24 cellular contexts compared by ENCODE assay signal in genomic region chr3:77699292-77699691, GRCh38.
"Had no signal": no experiment of that assay in that cellular context is flagged by ENCODE, and none has a peak within 500 bp of the region (broad histone marks: within the 10 kb centered on the region; RNA-seq: fewer than 3 reads in every experiment).

No MANE protein-coding gene starts in this region.

- ATAC-seq: activated CD4-positive, CD25-positive, alpha-beta regulatory T cell treated with anti-CD3 and anti-CD28 coated beads, Interleukin-2, amount 50 U/mL, for 24 hours; esophagus mucosa; left colon; naive thymus-derived CD8-positive, alpha-beta T cell; right cardiac atrium; stimulated activated naive B cell treated with anti-CD40 and anti-IgM and Interleukin-4, amounts not matched to agents 10 μg/mL and 1 μg/mL and 100 μg/mL, for 72 hours had no signal

- DNase-seq: activated CD4-positive, alpha-beta memory T cell treated with anti-CD3 and anti-CD28 coated beads for 36 hours; activated CD4-positive, alpha-beta T cell treated with anti-CD3 and anti-CD28 coated beads, Interleukin-2, amount 10 ng/mL, durations not matched to agents 24 days and 14 days; activated CD8-positive, alpha-beta memory T cell treated with anti-CD3 and anti-CD28 coated beads, Interleukin-2, amount 50 U/mL, for 4 hours; activated gamma-delta T cell; activated naive CD4-positive, alpha-beta T cell treated with anti-CD3 and anti-CD28 coated beads, Interleukin-2, amount 10 ng/mL, durations not matched to agents 7 days and 5 days; activated naive CD8-positive, alpha-beta T cell treated with anti-CD3 and anti-CD28 coated beads, Interleukin-2, amount 10 ng/mL, durations not matched to agents 7 days and 5 days; activated T-cell treated with anti-CD3 and anti-CD28 coated beads, Interleukin-2, amount 50 U/mL, for 24 hours; central memory CD4-positive, alpha-beta T cell; endodermal cell; foreskin fibroblast; head of caudate nucleus; kidney; left colon; naive thymus-derived CD8-positive, alpha-beta T cell; occipital lobe; right cardiac atrium; stimulated activated CD4-positive, alpha-beta T cell treated with anti-CD3 and anti-CD28 coated beads, Interleukin-15, amount 100 ng/mL, for 24 hours; stimulated activated CD4-positive, alpha-beta T cell treated with anti-CD3 and anti-CD28 coated beads, Interleukin-2, amount 100 ng/mL, for 24 hours; stimulated activated naive B cell treated with anti-CD40 and anti-IgM and Interleukin-4, amounts not matched to agents 10 μg/mL and 1 μg/mL and 100 μg/mL, for 72 hours; T-helper 9 cell; uterus; WERI-Rb-1 had no signal
